Comparison of ENCODE assay signal across 1 cellular context in genomic region chr1:1212780-1213152, GRCh38.
TF ChIP-seq lines count a peak whose summit lies in the region.

No MANE protein-coding gene starts in this region.

TF ChIP-seq in endothelial cell of umbilical vein, 7 proteins besides CTCF, POLR2A, EP300 and RAD21 (continued from another document):
- TF ChIP-seq JUN (IDR thresholded peaks at IDR 0.05; ENCODE audit: borderline replicate concordance, insufficient read depth, insufficient read length, low read depth) (no peak), FOS (IDR thresholded peaks at IDR 0.05; ENCODE audit: borderline replicate concordance, insufficient read depth, low read length) (no peak), POLR2AphosphoS5 (IDR thresholded peaks at IDR 0.05; ENCODE audit: insufficient read depth, low read depth, low read length) (no peak)
